In the genomic region with DNA sequence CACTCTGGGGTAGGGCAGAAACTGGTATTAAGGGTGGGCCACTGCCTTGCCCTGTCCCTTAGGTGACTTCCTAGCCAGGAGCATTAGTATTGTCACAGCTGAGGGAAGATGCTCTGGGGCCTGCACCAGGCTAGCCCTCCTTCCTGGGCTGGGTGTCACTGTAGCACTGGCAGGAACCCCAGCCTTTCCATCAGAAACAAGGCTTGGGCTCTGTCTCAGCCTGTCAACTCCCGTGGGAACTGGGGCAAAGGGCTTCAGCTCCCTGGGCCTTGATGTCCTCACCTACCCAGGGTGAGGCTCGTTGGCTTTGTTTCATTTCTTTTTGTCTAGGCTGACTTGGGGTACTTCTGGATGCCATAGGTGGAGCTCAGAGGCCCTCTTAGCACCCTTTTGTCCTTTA, we compare ENCODE assay signal across 11 cellular contexts. TPM values are rescaled to one million over a fixed set of nuclear protein-coding genes. Genes with fewer than 3 reads are reported as not detected.
DNase-seq lines count a peak whose midpoint lies in the region; TF ChIP-seq lines count a peak whose summit lies in the region.
"Had no signal": no experiment of that assay in that cellular context is flagged by ENCODE, and none has a peak within 500 bp of the region (broad histone marks: within the 10 kb centered on the region; RNA-seq: fewer than 3 reads in every experiment).

No MANE protein-coding gene starts in this region.

- H3K9ac ChIP-seq in BLaER1 (no peak overlapping the region), skeletal muscle satellite cell (ENCODE audit: low read depth, low read length) (peak overlapping the region; percentile 80)

- H3K4me3 Mint-ChIP-seq in activated T-helper 1 cell treated with anti-CD3 and anti-CD28 coated beads, Interleukin-12 subunit alpha, Interleukin-12 subunit beta, Interleukin-2, Interleukin-4 antibody, amounts not matched to agents 30 ng/mL and 10 ng/mL and 1 ng/mL, durations not matched to agents 14 hours and 24 hours and 36 hours: no peak overlapping the region
- H3K4me3 Mint-ChIP-seq: activated CD8-positive, alpha-beta memory T cell treated with anti-CD3 and anti-CD28 coated beads, Interleukin-2, amount 10 ng/mL, durations not matched to agents 7 days and 5 days; CD8-positive, alpha-beta T cell; central memory CD8-positive, alpha-beta T cell had no signal

- peaks cover 52% of the 10 kb centered on the region for H4K20me1 ChIP-seq in BLaER1

- H3K4me1 ChIP-seq in BLaER1 (no peaks in the 10 kb centered on the region), right atrium auricular region (peaks cover 0 to 23% of the 10 kb centered on the region in 2 donors), skeletal muscle satellite cell (ENCODE audit: control insufficient read depth, insufficient read depth, low read length) (peaks cover 20% of the 10 kb centered on the region)

- no peak overlapping the region for H3K27ac Mint-ChIP-seq in activated T-helper 1 cell treated with anti-CD3 and anti-CD28 coated beads, Interleukin-12 subunit alpha, Interleukin-12 subunit beta, Interleukin-2, Interleukin-4 antibody, amounts not matched to agents 30 ng/mL and 10 ng/mL and 1 ng/mL, durations not matched to agents 14 hours and 24 hours and 36 hours
- H3K27ac Mint-ChIP-seq: activated CD8-positive, alpha-beta memory T cell treated with anti-CD3 and anti-CD28 coated beads, Interleukin-2, amount 10 ng/mL, durations not matched to agents 7 days and 5 days; CD8-positive, alpha-beta T cell had no signal

- no peaks in the 10 kb centered on the region for H3K9me3 Mint-ChIP-seq in activated T-helper 1 cell treated with anti-CD3 and anti-CD28 coated beads, Interleukin-12 subunit alpha, Interleukin-12 subunit beta, Interleukin-2, Interleukin-4 antibody, amounts not matched to agents 30 ng/mL and 10 ng/mL and 1 ng/mL, durations not matched to agents 14 hours and 24 hours and 36 hours
- H3K9me3 Mint-ChIP-seq: CD8-positive, alpha-beta T cell; central memory CD8-positive, alpha-beta T cell had no signal

- peaks cover 32% of the 10 kb centered on the region for H3K36me3 Mint-ChIP-seq in activated T-helper 1 cell treated with anti-CD3 and anti-CD28 coated beads, Interleukin-12 subunit alpha, Interleukin-12 subunit beta, Interleukin-2, Interleukin-4 antibody, amounts not matched to agents 30 ng/mL and 10 ng/mL and 1 ng/mL, durations not matched to agents 14 hours and 24 hours and 36 hours (ENCODE audit: low read depth)

- H3K4me2 ChIP-seq in BLaER1: no peak overlapping the region
- H3K4me2 ChIP-seq in skeletal muscle satellite cell (ENCODE audit: low read length): peak overlapping the region; percentile 58

- intact Hi-C loops in activated T-helper 1 cell treated with anti-CD3 and anti-CD28 coated beads, Interleukin-12 subunit alpha, Interleukin-12 subunit beta, Interleukin-2, Interleukin-4 antibody, amounts not matched to agents 30 ng/mL and 10 ng/mL and 1 ng/mL, durations not matched to agents 14 hours and 24 hours and 36 hours (cut with micrococcal nuclease): no loop called here

- no peaks in the 10 kb centered on the region for H3K27me3 ChIP-seq in BLaER1
- no peaks in the 10 kb centered on the region for H3K27me3 ChIP-seq in right atrium auricular region
- no peaks in the 10 kb centered on the region for H3K27me3 ChIP-seq in skeletal muscle satellite cell (ENCODE audit: control insufficient read depth, insufficient read depth, low read length)
- no peaks in the 10 kb centered on the region for H3K27me3 ChIP-seq in WERI-Rb-1 (ENCODE audit: insufficient read depth, low read depth, severe bottlenecking)

- H3K36me3 ChIP-seq in BLaER1 (peaks cover 100% of the 10 kb centered on the region), right atrium auricular region (peaks cover 59% of the 10 kb centered on the region), skeletal muscle satellite cell (ENCODE audit: insufficient read depth, low read length) (peaks cover 67% of the 10 kb centered on the region), WERI-Rb-1 (peaks cover 92% of the 10 kb centered on the region)

- peaks cover 5% of the 10 kb centered on the region for H3K4me1 Mint-ChIP-seq in activated T-helper 1 cell treated with anti-CD3 and anti-CD28 coated beads, Interleukin-12 subunit alpha, Interleukin-12 subunit beta, Interleukin-2, Interleukin-4 antibody, amounts not matched to agents 30 ng/mL and 10 ng/mL and 1 ng/mL, durations not matched to agents 14 hours and 24 hours and 36 hours (ENCODE audit: low read depth)
- H3K4me1 Mint-ChIP-seq: activated CD8-positive, alpha-beta memory T cell treated with anti-CD3 and anti-CD28 coated beads, Interleukin-2, amount 10 ng/mL, durations not matched to agents 7 days and 5 days had no signal

- H3K9me3 ChIP-seq in BLaER1 (no peaks in the 10 kb centered on the region), right atrium auricular region (no peaks in the 10 kb centered on the region), skeletal muscle satellite cell (replicated peaks; ENCODE audit: low read length) (no peaks in the 10 kb centered on the region), WERI-Rb-1 (ENCODE audit: severe bottlenecking) (no peaks in the 10 kb centered on the region)

- H3K27ac ChIP-seq in BLaER1 (0 out of 2 replicates have a peak overlapping the region, but pooled peaks have one; percentile 13), right atrium auricular region (peak overlapping the region; percentile 83 to 93), WERI-Rb-1 (no peak overlapping the region)

- in situ Hi-C loops in astrocyte of the spinal cord (cut with HindIII; ENCODE audit: low sequenced_read_pairs): no loop called here

- H3K4me3 ChIP-seq in BLaER1 (no peak overlapping the region), astrocyte of the spinal cord (ENCODE audit: low read depth, low read length) (no peak overlapping the region), right atrium auricular region (no peak overlapping the region), skeletal muscle satellite cell (ENCODE audit: low read length) (peak overlapping the region; percentile 3), WERI-Rb-1 (ENCODE audit: low read depth, low read length) (no peak overlapping the region)

- DNase-seq in astrocyte of the spinal cord (ENCODE audit: low read depth, low spot score) (peak; percentile 4), right atrium auricular region (ENCODE audit: low spot score) (no peak), WERI-Rb-1 (no peak), GOT3 (lab: John Stamatoyannopoulos, UW) (no peak), NCI-H1105 (lab: John Stamatoyannopoulos, UW) (no peak)
- DNase-seq in activated T-helper 1 cell treated with anti-CD3 and anti-CD28 coated beads, Interleukin-12 subunit alpha, Interleukin-12 subunit beta, Interleukin-2, Interleukin-4 antibody, amounts not matched to agents 30 ng/mL and 10 ng/mL and 1 ng/mL, durations not matched to agents 14 hours and 24 hours and 36 hours (ENCODE audit: low spot score): no peak
- DNase-seq: activated CD8-positive, alpha-beta memory T cell treated with anti-CD3 and anti-CD28 coated beads, Interleukin-2, amount 10 ng/mL, durations not matched to agents 7 days and 5 days; CD8-positive, alpha-beta T cell had no signal

- H3K27me3 Mint-ChIP-seq in activated T-helper 1 cell treated with anti-CD3 and anti-CD28 coated beads, Interleukin-12 subunit alpha, Interleukin-12 subunit beta, Interleukin-2, Interleukin-4 antibody, amounts not matched to agents 30 ng/mL and 10 ng/mL and 1 ng/mL, durations not matched to agents 14 hours and 24 hours and 36 hours (ENCODE audit: insufficient read depth): no peaks in the 10 kb centered on the region
- H3K27me3 Mint-ChIP-seq: activated CD8-positive, alpha-beta memory T cell treated with anti-CD3 and anti-CD28 coated beads, Interleukin-2, amount 10 ng/mL, durations not matched to agents 7 days and 5 days; central memory CD8-positive, alpha-beta T cell had no signal

- no peak for TF ChIP-seq CTCF in astrocyte of the spinal cord (IDR thresholded peaks at IDR 0.05; ENCODE audit: low read depth, low read length)
- no peak for TF ChIP-seq CTCF in right atrium auricular region (IDR thresholded peaks at IDR 0.05)
- TF ChIP-seq CTCF in WERI-Rb-1 (IDR thresholded peaks at IDR 0.05; ENCODE audit: low read depth, low read length): no peak

RNA-seq across cellular contexts. Expression of gene PAF1, which starts 18.0 kb away (rescaled TPM):
- 10 to 100 TPM; 34.8 to 54.3 TPM for total RNA-seq in right atrium auricular region
- 24.8 and 26.0 TPM in 2 replicates for total RNA-seq in skeletal muscle satellite cell (2012; rRNA removed)
- 54.8 and 57.3 TPM in 2 replicates for total RNA-seq in activated T-helper 1 cell treated with anti-CD3 and anti-CD28 coated beads, Interleukin-12 subunit alpha, Interleukin-12 subunit beta, Interleukin-2, Interleukin-4 antibody, amounts not matched to agents 30 ng/mL and 10 ng/mL and 1 ng/mL, durations not matched to agents 14 hours and 24 hours and 36 hours

RNA-seq across cellular contexts. Expression of gene MED29, which starts 18.2 kb away (rescaled TPM):
- total RNA-seq in right atrium auricular region: 10 to 100 TPM; 29.9 to 32.3 TPM
- 15.5 and 17.5 TPM in 2 replicates for total RNA-seq in skeletal muscle satellite cell (2012; rRNA removed)
- total RNA-seq in activated T-helper 1 cell treated with anti-CD3 and anti-CD28 coated beads, Interleukin-12 subunit alpha, Interleukin-12 subunit beta, Interleukin-2, Interleukin-4 antibody, amounts not matched to agents 30 ng/mL and 10 ng/mL and 1 ng/mL, durations not matched to agents 14 hours and 24 hours and 36 hours: 37.5 and 45.8 TPM in 2 replicates

RNA-seq across cellular contexts. Expression of gene SAMD4B, which starts 30.7 kb away (rescaled TPM):
- 10 to 100 TPM; 48.5 to 97.6 TPM for total RNA-seq in right atrium auricular region
- total RNA-seq in skeletal muscle satellite cell (2012; rRNA removed): 58.1 and 59.0 TPM in 2 replicates
- total RNA-seq in activated T-helper 1 cell treated with anti-CD3 and anti-CD28 coated beads, Interleukin-12 subunit alpha, Interleukin-12 subunit beta, Interleukin-2, Interleukin-4 antibody, amounts not matched to agents 30 ng/mL and 10 ng/mL and 1 ng/mL, durations not matched to agents 14 hours and 24 hours and 36 hours: 71.3 and 71.8 TPM in 2 replicates

RNA-seq across cellular contexts. Expression of gene ZFP36, which starts 33.7 kb away (rescaled TPM):
- total RNA-seq in right atrium auricular region: 100 to 1,000 TPM; 107 to 202 TPM
- 8.6 and 10.5 TPM in 2 replicates for total RNA-seq in skeletal muscle satellite cell (2012; rRNA removed)
- 31.2 and 32.0 TPM in 2 replicates for total RNA-seq in activated T-helper 1 cell treated with anti-CD3 and anti-CD28 coated beads, Interleukin-12 subunit alpha, Interleukin-12 subunit beta, Interleukin-2, Interleukin-4 antibody, amounts not matched to agents 30 ng/mL and 10 ng/mL and 1 ng/mL, durations not matched to agents 14 hours and 24 hours and 36 hours

RNA-seq across cellular contexts. Expression of gene GMFG, which starts 37.1 kb away (rescaled TPM):
- 1 to 10 TPM; 5.3 to 9.7 TPM for total RNA-seq in right atrium auricular region
- 0.22 TPM in 1 of 2 replicates, not detected in the other for total RNA-seq in skeletal muscle satellite cell (2012; rRNA removed)
- 355 and 359 TPM in 2 replicates for total RNA-seq in activated T-helper 1 cell treated with anti-CD3 and anti-CD28 coated beads, Interleukin-12 subunit alpha, Interleukin-12 subunit beta, Interleukin-2, Interleukin-4 antibody, amounts not matched to agents 30 ng/mL and 10 ng/mL and 1 ng/mL, durations not matched to agents 14 hours and 24 hours and 36 hours
